9 cellular contexts compared by ENCODE assay signal in genomic region chr11:102495161-102496042, GRCh38. TPM values are rescaled to one million over a fixed set of nuclear protein-coding genes. Genes with fewer than 3 reads are reported as not detected.
DNase-seq lines count a peak whose midpoint lies in the region; ATAC-seq, FAIRE-seq and TF ChIP-seq lines count a peak whose summit lies in the region.
"Had no signal": no experiment of that assay in that cellular context is flagged by ENCODE, and none has a peak within 500 bp of the region (broad histone marks: within the 10 kb centered on the region; RNA-seq: fewer than 3 reads in every experiment).

No MANE protein-coding gene starts in this region.

- CTCF ChIA-PET in BJ (lab: Yijun Ruan, JAX), result interaction anchor here (0.6 to 1.8 kb wide), 23 partner anchors 16 to 327 kb away, joined by 3 to 38 read pairs (median 5); no protein-coding TSS in a partner anchor

- peak; percentile 89 for ATAC-seq in HG02884 (IDR thresholded peaks at IDR 0.05; ENCODE audit: unreplicated experiment)
- peak; percentile 74 to 80 for ATAC-seq in stimulated activated naive B cell treated with anti-CD40 and anti-IgM and Interleukin-4, amounts not matched to agents 10 μg/mL and 1 μg/mL and 100 μg/mL, for 72 hours (replicated peaks)

- no peak for DNase-seq in BJ (ENCODE audit: low read depth)
- DNase-seq in GM18507 (ENCODE audit: extremely low spot score, insufficient read length, low read depth), result peak; percentile 32
- peak; percentile 10 for DNase-seq in NCI-H128 (lab: John Stamatoyannopoulos, UW; ENCODE audit: unreplicated experiment)
- peak; percentile 39 for DNase-seq in SKM-1 (lab: John Stamatoyannopoulos, UW; ENCODE audit: unreplicated experiment)
- DNase-seq in cerebellum (ENCODE audit: low spot score), result peak; percentile 43
- DNase-seq in kidney epithelial cell (ENCODE audit: low read depth), result peak; percentile 32
- no peak for DNase-seq in stimulated activated naive B cell treated with anti-CD40 and anti-IgM and Interleukin-4, amounts not matched to agents 10 μg/mL and 1 μg/mL and 100 μg/mL, for 72 hours

- no peaks in the 10 kb centered on the region for H3K9me3 Mint-ChIP-seq in stimulated activated naive B cell treated with anti-CD40 and anti-IgM and Interleukin-4, amounts not matched to agents 10 μg/mL and 1 μg/mL and 100 μg/mL, for 72 hours

- no peak overlapping the region for H3K4me3 Mint-ChIP-seq in stimulated activated naive B cell treated with anti-CD40 and anti-IgM and Interleukin-4, amounts not matched to agents 10 μg/mL and 1 μg/mL and 100 μg/mL, for 72 hours
- H3K4me3 Mint-ChIP-seq: activated naive CD8-positive, alpha-beta T cell had no signal

- TF ChIP-seq CTCF in BJ (IDR thresholded peaks at IDR 0.05; ENCODE audit: insufficient read depth, low read depth, low read length), result peak; percentile 53
- peak; percentile 53 for TF ChIP-seq CTCF in kidney epithelial cell (IDR thresholded peaks at IDR 0.05; ENCODE audit: insufficient read depth, low read length, poor library complexity, severe bottlenecking)

- H3K27me3 Mint-ChIP-seq in stimulated activated naive B cell treated with anti-CD40 and anti-IgM and Interleukin-4, amounts not matched to agents 10 μg/mL and 1 μg/mL and 100 μg/mL, for 72 hours, result no peaks in the 10 kb centered on the region

- H3K36me3 Mint-ChIP-seq in stimulated activated naive B cell treated with anti-CD40 and anti-IgM and Interleukin-4, amounts not matched to agents 10 μg/mL and 1 μg/mL and 100 μg/mL, for 72 hours, result no peaks in the 10 kb centered on the region
- H3K36me3 Mint-ChIP-seq: activated naive CD8-positive, alpha-beta T cell had no signal

- no peak overlapping the region for H3K4me3 ChIP-seq in BJ (ENCODE audit: low read depth, low read length)
- H3K4me3 ChIP-seq in kidney epithelial cell (ENCODE audit: low read depth, low read length), result no peak overlapping the region

- H3K4me1 Mint-ChIP-seq in stimulated activated naive B cell treated with anti-CD40 and anti-IgM and Interleukin-4, amounts not matched to agents 10 μg/mL and 1 μg/mL and 100 μg/mL, for 72 hours, result peaks cover 16 to 38% of the 10 kb centered on the region in 2 donors

- peak overlapping the region; percentile 81 for H3K27ac Mint-ChIP-seq in stimulated activated naive B cell treated with anti-CD40 and anti-IgM and Interleukin-4, amounts not matched to agents 10 μg/mL and 1 μg/mL and 100 μg/mL, for 72 hours
- H3K27ac Mint-ChIP-seq: activated naive CD8-positive, alpha-beta T cell had no signal

- H3K27me3 ChIP-seq in BJ (ENCODE audit: control insufficient read depth, insufficient read depth, low read length) (no peaks in the 10 kb centered on the region), kidney epithelial cell (ENCODE audit: control insufficient read depth, insufficient read depth, low read length) (no peaks in the 10 kb centered on the region)

- peak; percentile 87 for FAIRE-seq in GM18507 (lab: Jason Lieb, UNC)

- POLR2A ChIA-PET in BJ (lab: Charles Lee), result no interaction called here

- H3K36me3 ChIP-seq in BJ (ENCODE audit: control insufficient read depth, insufficient read depth, low read length) (no peaks in the 10 kb centered on the region), kidney epithelial cell (ENCODE audit: control insufficient read depth, insufficient read depth, low read length) (no peaks in the 10 kb centered on the region)

RNA-seq across cellular contexts. Expression of gene MMP7, which starts 35.1 kb away (rescaled TPM):
- polyA plus RNA-seq in BJ (2011; rRNA removed), result not detected in 2 replicates
- polyA minus RNA-seq in BJ (2011; rRNA and poly(A)+ RNA removed), result not detected in 2 replicates
- not detected for total RNA-seq in cerebellum
- 312 and 333 TPM in 2 replicates for total RNA-seq in kidney epithelial cell

RNA-seq across cellular contexts. Expression of gene TMEM123, which starts 42.8 kb away (rescaled TPM):
- 200 and 330 TPM in 2 replicates for polyA plus RNA-seq in BJ (2011; rRNA removed)
- 69.1 and 70.9 TPM in 2 replicates for polyA minus RNA-seq in BJ (2011; rRNA and poly(A)+ RNA removed)
- total RNA-seq in cerebellum (50.1 TPM), kidney epithelial cell (166 and 168 TPM in 2 replicates)

Comparison
In these comparisons a context has a peak if more than half of its experiments do, and no peak if none do; other contexts are left out.
1. DNase-seq: peak in GM18507 (single experiment), NCI-H128 (single experiment), SKM-1 (single experiment), cerebellum (single experiment) and kidney epithelial cell (single experiment); none in BJ (single experiment) and stimulated activated naive B cell treated with anti-CD40 and anti-IgM and Interleukin-4, amounts not matched to agents 10 μg/mL and 1 μg/mL and 100 μg/mL, for 72 hours (single experiment).
2. RNA of gene MMP7, which starts 35.1 kb away (total RNA-seq): 312 to 333 TPM in kidney epithelial cell; not detected in cerebellum (single experiment); every median in the first group is over 100 times any median in the second.